Comparison of ENCODE assay signal across 10 cellular contexts in genomic region chr7:111029574-111030357, GRCh38.
DNase-seq lines count a peak whose midpoint lies in the region; ATAC-seq and TF ChIP-seq lines count a peak whose summit lies in the region.
"Had no signal": no experiment of that assay in that cellular context is flagged by ENCODE, and none has a peak within 500 bp of the region (broad histone marks: within the 10 kb centered on the region; RNA-seq: fewer than 3 reads in every experiment).

No MANE protein-coding gene starts in this region.

- H3K4me3 ChIP-seq in hepatocyte: no peak overlapping the region

- peaks cover 7% of the 10 kb centered on the region for H3K4me1 ChIP-seq in hepatocyte (ENCODE audit: insufficient read depth)

- H4K20me1 ChIP-seq in hepatocyte (ENCODE audit: insufficient read depth, poor library complexity, severe bottlenecking): no peaks in the 10 kb centered on the region

- no peak overlapping the region for H2AFZ ChIP-seq in hepatocyte

- TF ChIP-seq CTCF in hepatocyte (IDR thresholded peaks at IDR 0.05; ENCODE audit: poor library complexity) (no peak), progenitor cell of endocrine pancreas (IDR thresholded peaks at IDR 0.05; ENCODE audit: unreplicated experiment) (no peak)

- H3K27ac Mint-ChIP-seq in progenitor cell of endocrine pancreas: no peak overlapping the region

- H3K9me2 ChIP-seq in hepatocyte (replicated peaks; ENCODE audit: insufficient read depth): no peaks in the 10 kb centered on the region

- H3K36me3 Mint-ChIP-seq in progenitor cell of endocrine pancreas (ENCODE audit: insufficient read depth): no peaks in the 10 kb centered on the region
- H3K36me3 Mint-ChIP-seq: CD4-positive, alpha-beta memory T cell; naive B cell had no signal

- WGBS in hepatocyte (ENCODE audit: low lambda C conversion rate, missing lambda C conversion rate): 44% methylated on average over 1 of the region's 1 CpG

- no peaks in the 10 kb centered on the region for H3K79me2 ChIP-seq in hepatocyte

- H3K4me1 Mint-ChIP-seq in progenitor cell of endocrine pancreas (ENCODE audit: low read depth): peaks cover 16% of the 10 kb centered on the region

- no peak overlapping the region for H3K4me2 ChIP-seq in hepatocyte

- no peaks in the 10 kb centered on the region for H3K9me3 ChIP-seq in hepatocyte (ENCODE audit: low read depth)

- DNase-seq in activated CD4-positive, alpha-beta T cell treated with anti-CD3 and anti-CD28 coated beads for 24 hours (ENCODE audit: low read depth in 2 of 2): peak; percentile 20 to 53
- DNase-seq in activated CD4-positive, alpha-beta T cell treated with anti-CD3 and anti-CD28 coated beads, Interleukin-2, amount 50 U/mL, for 1 hour: no peak
- peak; percentile 57 to 58 for DNase-seq in activated CD4-positive, alpha-beta T cell treated with anti-CD3 and anti-CD28 coated beads for 4 hours
- DNase-seq in hepatocyte (ENCODE audit: low spot score) (peak; percentile 33), progenitor cell of endocrine pancreas (ENCODE audit: low spot score, unreplicated experiment) (no peak), NCI-H128 (lab: John Stamatoyannopoulos, UW; ENCODE audit: unreplicated experiment) (no peak), left ventricle myocardium superior (no peak)
- DNase-seq: naive B cell had no signal

- intact Hi-C loops in left ventricle myocardium superior (cut with micrococcal nuclease): no loop called here

- H3K4me3 Mint-ChIP-seq in progenitor cell of endocrine pancreas (ENCODE audit: low read depth): no peak overlapping the region
- H3K4me3 Mint-ChIP-seq: naive B cell had no signal

- no peaks in the 10 kb centered on the region for H3K27me3 ChIP-seq in hepatocyte

- H3K9me3 Mint-ChIP-seq in progenitor cell of endocrine pancreas (ENCODE audit: low read depth): no peaks in the 10 kb centered on the region
- H3K9me3 Mint-ChIP-seq: CD4-positive, alpha-beta memory T cell; naive B cell had no signal

- H3K27me3 Mint-ChIP-seq in progenitor cell of endocrine pancreas: no peaks in the 10 kb centered on the region
- H3K27me3 Mint-ChIP-seq: CD4-positive, alpha-beta memory T cell; naive B cell had no signal

- ATAC-seq in HG03135 (IDR thresholded peaks at IDR 0.05; ENCODE audit: unreplicated experiment) (peak; percentile 66), left ventricle myocardium superior (no peak)

- H3K27ac ChIP-seq in hepatocyte: peak overlapping the region; percentile 23

- H3K36me3 ChIP-seq in hepatocyte (replicated peaks; ENCODE audit: insufficient read depth, low read depth): no peaks in the 10 kb centered on the region

Comparison
In these comparisons a context has a peak if more than half of its experiments do, and no peak if none do; other contexts are left out.
1. DNase-seq: peak in activated CD4-positive, alpha-beta T cell treated with anti-CD3 and anti-CD28 coated beads for 24 hours (2 of 2), activated CD4-positive, alpha-beta T cell treated with anti-CD3 and anti-CD28 coated beads for 4 hours (2 of 2) and hepatocyte (single experiment); none in activated CD4-positive, alpha-beta T cell treated with anti-CD3 and anti-CD28 coated beads, Interleukin-2, amount 50 U/mL, for 1 hour (single experiment), progenitor cell of endocrine pancreas (single experiment), NCI-H128 (single experiment) and left ventricle myocardium superior (single experiment).